Comparison of ENCODE assay signal across 8 cellular contexts in genomic region chr12:120534203-120534702, GRCh38. TPM values are rescaled to one million over a fixed set of nuclear protein-coding genes. Genes with fewer than 3 reads are reported as not detected.
DNase-seq lines count a peak whose midpoint lies in the region; ATAC-seq and TF ChIP-seq lines count a peak whose summit lies in the region.

RNF10 (plus strand) TSS chr12:120534356; CDS start chr12:120534812, 456 bp downstream.

- ATAC-seq in HG02798 (IDR thresholded peaks at IDR 0.05; ENCODE audit: poor library complexity, unreplicated experiment) (peak; percentile 78), left ventricle myocardium superior (peak; percentile 71)

- intact Hi-C loops in T-helper 2 cell treated with Interferon-gamma antibody and Interleukin-4, amounts not matched to agents 100 ng/mL and 5 ng/mL, for 36 hours (cut with micrococcal nuclease) = no loop called here
- intact Hi-C loops in left ventricle myocardium superior (cut with micrococcal nuclease) (no loop called here), posterior vena cava (cut with DNase I) (no loop called here)

- DNase-seq in GM12864 (ENCODE audit: low read depth) (peak; percentile 83), NCI-H1694 (lab: John Stamatoyannopoulos, UW) (peak; percentile 70), left ventricle myocardium superior (peak; percentile 80), posterior vena cava (ENCODE audit: low spot score) (peak; percentile 90), ureter (ENCODE audit: low spot score) (peak; percentile 85)

- peak within 1 kb of the TSS; percentile 88 for H3K4me3 ChIP-seq in GM12864 (ENCODE audit: low read depth, low read length)

- TF ChIP-seq CTCF in GM12864 (IDR thresholded peaks at IDR 0.05; ENCODE audit: low read depth, low read length, missing control alignments) = no peak

- peak within 1 kb of the TSS; percentile 92 for H3K27ac ChIP-seq in angular gyrus (ENCODE audit: low read depth, low read length)

RNA-seq across cellular contexts. Expression of gene RNF10, which starts in this region (rescaled TPM):
- total RNA-seq in T-helper 2 cell treated with Interferon-gamma antibody and Interleukin-4, amounts not matched to agents 100 ng/mL and 5 ng/mL, for 36 hours = 173 and 183 TPM in 2 replicates
- total RNA-seq in left ventricle myocardium superior (251 TPM), posterior vena cava (100 to 1,000 TPM; 219 to 226 TPM), ureter (236 TPM)

Comparison
In these comparisons a context has a peak if more than half of its experiments do, and no peak if none do; other contexts are left out.
1. Peak in every context shown above with its lines: DNase-seq, ATAC-seq, H3K4me3 ChIP-seq and H3K27ac ChIP-seq.